In genomic region chr15:88622605-88622975, GRCh38 we compare ENCODE assay signal across 7 cellular contexts. TPM values are rescaled to one million over a fixed set of nuclear protein-coding genes. Genes with fewer than 3 reads are reported as not detected.
DNase-seq lines count a peak whose midpoint lies in the region; ATAC-seq and TF ChIP-seq lines count a peak whose summit lies in the region.

No MANE protein-coding gene starts in this region.

- no peaks in the 10 kb centered on the region; the same call in 1 of the 2 replicates for H3K27me3 Mint-ChIP-seq in HFFc6 (ENCODE audit: insufficient read depth)
- H3K27me3 Mint-ChIP-seq in activated B cell treated with CpG ODN at 0.5 μM for 24 hours: peaks cover 2% of the 10 kb centered on the region

- H3K4me3 ChIP-seq in iPS-18a (ENCODE audit: low read length) (peak overlapping the region; percentile 90), stomach (peak overlapping the region; percentile 80 to 99 (median 97))

- H3K27me3 ChIP-seq in iPS-18a (ENCODE audit: control insufficient read depth, insufficient read depth, low read length): no peaks in the 10 kb centered on the region
- no peaks in the 10 kb centered on the region for H3K27me3 ChIP-seq in stomach

- H3K9ac ChIP-seq in iPS-18a (ENCODE audit: low read length): peak overlapping the region; percentile 87

- intact Hi-C loops in activated B cell treated with CpG ODN at 0.5 μM for 24 hours (cut with micrococcal nuclease): loop anchor here (10.0 kb wide), 1 partner anchor 712 kb away; the partner anchor contains the start of gene POLG
- intact Hi-C loops in stomach (cut with DNase I; ENCODE audit: low total_unique reads): no loop called here

- POLR2A ChIA-PET in activated B cell treated with CpG ODN at 0.5 μM for 24 hours (lab: Charles Lee): interaction anchor here (1.8 to 2.1 kb wide), 4 partner anchors 12 to 155 kb away, joined by 11 to 19 read pairs (median 14); partner anchors contain the start of genes ISG20, MRPL46 and MRPS11

- peak; percentile 4 for ATAC-seq in activated B cell treated with CpG ODN at 0.5 μM for 24 hours (ENCODE audit: low read depth)
- ATAC-seq in HG03521 (IDR thresholded peaks at IDR 0.05; ENCODE audit: unreplicated experiment): no peak
- no peak for ATAC-seq in GM21737 (IDR thresholded peaks at IDR 0.05; ENCODE audit: unreplicated experiment)

- peaks cover 56% of the 10 kb centered on the region for H3K4me1 Mint-ChIP-seq in HFFc6 (ENCODE audit: low read depth)
- H3K4me1 Mint-ChIP-seq in activated B cell treated with CpG ODN at 0.5 μM for 24 hours: peaks cover 62% of the 10 kb centered on the region

- TF ChIP-seq EP300 in stomach (IDR thresholded peaks at IDR 0.05): no peak

- DNase-seq in HFFc6 (no peak), activated B cell treated with CpG ODN at 0.5 μM for 24 hours (no peak), stomach (no peak), A172 (ENCODE audit: low spot score) (no peak)

- no peaks in the 10 kb centered on the region for H3K9me3 ChIP-seq in iPS-18a (ENCODE audit: control insufficient read depth, low read depth, low read length)
- no peaks in the 10 kb centered on the region for H3K9me3 ChIP-seq in stomach

- CTCF ChIA-PET in activated B cell treated with CpG ODN at 0.5 μM for 24 hours (lab: Charles Lee): interaction anchor here (1.2 to 1.9 kb wide), 4 partner anchors 9 to 282 kb away, joined by 3 to 6 read pairs (median 6); no protein-coding TSS in a partner anchor

- TF ChIP-seq CTCF in HFFc6 (IDR thresholded peaks at IDR 0.05) (no peak), activated B cell treated with CpG ODN at 0.5 μM for 24 hours (IDR thresholded peaks at IDR 0.05) (no peak), stomach (IDR thresholded peaks at IDR 0.05) (no peak)

- H3K4me3 Mint-ChIP-seq in HFFc6: peak overlapping the region; percentile 93
- H3K4me3 Mint-ChIP-seq in activated B cell treated with CpG ODN at 0.5 μM for 24 hours: peak overlapping the region; percentile 87

- H3K4me1 ChIP-seq in iPS-18a (ENCODE audit: control insufficient read depth, low read depth, low read length) (peaks cover 26% of the 10 kb centered on the region), stomach (peaks cover 30 to 64% (median 54%) of the 10 kb centered on the region in 4 donors)

- no peak for TF ChIP-seq POLR2A in stomach (IDR thresholded peaks at IDR 0.05)

- H3K36me3 Mint-ChIP-seq in HFFc6 (ENCODE audit: low read depth) (peaks cover 43% of the 10 kb centered on the region), activated B cell treated with CpG ODN at 0.5 μM for 24 hours (ENCODE audit: low read depth) (peaks cover 31% of the 10 kb centered on the region)

- H3K27ac ChIP-seq in iPS-18a (ENCODE audit: low read length) (no peak overlapping the region), stomach (peak overlapping the region; percentile 82 to 95 (median 93))

- H3K9me3 Mint-ChIP-seq in HFFc6 (no peaks in the 10 kb centered on the region), activated B cell treated with CpG ODN at 0.5 μM for 24 hours (no peaks in the 10 kb centered on the region)

- H3K36me3 ChIP-seq in iPS-18a (ENCODE audit: control insufficient read depth, low read depth, low read length): peaks cover 24% of the 10 kb centered on the region
- H3K36me3 ChIP-seq in stomach: peaks cover 3 to 20% (median 17%) of the 10 kb centered on the region in 4 donors

- H3K27ac Mint-ChIP-seq in HFFc6 (peak overlapping the region; percentile 88), activated B cell treated with CpG ODN at 0.5 μM for 24 hours (peak overlapping the region; percentile 92)

- WGBS in stomach, 5 donors: 12 to 49% (median 25%) methylated on average over 5 of the region's 5 CpGs

RNA-seq across cellular contexts. Expression of gene AEN, which starts 1.4 kb away (rescaled TPM):
- 10 to 100 TPM; 65.4 to 73.4 (median 67.8) TPM for total RNA-seq in HFFc6 (2021; fragmentation: NEBNext Ultra II Directional; extraction: Animal tissue kit (Norgen Biotek cat#: 25700))
- 40.1 and 41.9 TPM in 2 replicates for total RNA-seq in activated B cell treated with CpG ODN at 0.5 μM for 24 hours
- total RNA-seq in stomach: 10 to 100 TPM in 4 of 5 donors, 1 to 10 TPM in 1; 1.8 to 35.3 (median 19.9) TPM
- 10 to 100 TPM in 2 of 3 donors, 1 to 10 TPM in 1; 9.6 to 16.1 (median 12.1) TPM for polyA plus RNA-seq in stomach
- total RNA-seq in A172 (2014; rRNA removed; shearing (Covaris generic)): 32.7 and 37.0 TPM in 2 replicates

RNA-seq across cellular contexts. Expression of gene ISG20, which starts 16.2 kb away (rescaled TPM):
- total RNA-seq in HFFc6 (2021; fragmentation: NEBNext Ultra II Directional; extraction: Animal tissue kit (Norgen Biotek cat#: 25700)): 1 to 10 TPM in 1 of 6 experiments, under 1 TPM in 5; 0.47 to 1.5 (median 0.76) TPM
- 84.6 and 87.1 TPM in 2 replicates for total RNA-seq in activated B cell treated with CpG ODN at 0.5 μM for 24 hours
- 100 to 1,000 TPM in 1 of 5 donors, 10 to 100 TPM in 4; 15.6 to 104 (median 65.9) TPM for total RNA-seq in stomach
- 100 to 1,000 TPM in 1 of 3 donors, 10 to 100 TPM in 2; 51.9 to 137 (median 81.9) TPM for polyA plus RNA-seq in stomach
- 3.8 and 7.7 TPM in 2 replicates for total RNA-seq in A172 (2014; rRNA removed; shearing (Covaris generic))
